ENCODE assay signal across 1 cellular context in genomic region chr12:132433641-132434395, GRCh38.
TF ChIP-seq lines count a peak whose summit lies in the region.

No MANE protein-coding gene starts in this region.

TF ChIP-seq in GM12878, 131 proteins besides CTCF, POLR2A, EP300 and RAD21 (continued from another document):
- TF ChIP-seq MEF2B (IDR thresholded peaks at IDR 0.05; ENCODE audit: partially characterized antibody, poor library complexity, severe bottlenecking) = no peak
- no peak for TF ChIP-seq CEBPZ (IDR thresholded peaks at IDR 0.05; ENCODE audit: low read depth, low read length)
- no peak for TF ChIP-seq BRCA1 (IDR thresholded peaks at IDR 0.05; ENCODE audit: low read depth, low read length)
- TF ChIP-seq TCF3 (IDR thresholded peaks at IDR 0.05; ENCODE audit: borderline replicate concordance, insufficient read depth, low read depth, low read length) = no peak
- TF ChIP-seq STAT1 (conservative IDR thresholded peaks at IDR 0.05) = no peak
- no peak for TF ChIP-seq ZBTB11 (CRISPR knock-in tag; IDR thresholded peaks at IDR 0.05)
- TF ChIP-seq, protein P1, sequence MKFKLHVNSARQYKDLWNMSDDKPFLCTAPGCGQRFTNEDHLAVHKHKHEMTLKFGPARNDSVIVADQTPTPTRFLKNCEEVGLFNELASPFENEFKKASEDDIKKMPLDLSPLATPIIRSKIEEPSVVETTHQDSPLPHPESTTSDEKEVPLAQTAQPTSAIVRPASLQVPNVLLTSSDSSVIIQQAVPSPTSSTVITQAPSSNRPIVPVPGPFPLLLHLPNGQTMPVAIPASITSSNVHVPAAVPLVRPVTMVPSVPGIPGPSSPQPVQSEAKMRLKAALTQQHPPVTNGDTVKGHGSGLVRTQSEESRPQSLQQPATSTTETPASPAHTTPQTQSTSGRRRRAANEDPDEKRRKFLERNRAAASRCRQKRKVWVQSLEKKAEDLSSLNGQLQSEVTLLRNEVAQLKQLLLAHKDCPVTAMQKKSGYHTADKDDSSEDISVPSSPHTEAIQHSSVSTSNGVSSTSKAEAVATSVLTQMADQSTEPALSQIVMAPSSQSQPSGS (IDR thresholded peaks at IDR 0.05; ENCODE audit: low read length) = no peak
- no peak for TF ChIP-seq E2F4 (IDR thresholded peaks at IDR 0.05; ENCODE audit: low read depth, low read length)
